12 cellular contexts compared by ENCODE assay signal in the genomic region with DNA sequence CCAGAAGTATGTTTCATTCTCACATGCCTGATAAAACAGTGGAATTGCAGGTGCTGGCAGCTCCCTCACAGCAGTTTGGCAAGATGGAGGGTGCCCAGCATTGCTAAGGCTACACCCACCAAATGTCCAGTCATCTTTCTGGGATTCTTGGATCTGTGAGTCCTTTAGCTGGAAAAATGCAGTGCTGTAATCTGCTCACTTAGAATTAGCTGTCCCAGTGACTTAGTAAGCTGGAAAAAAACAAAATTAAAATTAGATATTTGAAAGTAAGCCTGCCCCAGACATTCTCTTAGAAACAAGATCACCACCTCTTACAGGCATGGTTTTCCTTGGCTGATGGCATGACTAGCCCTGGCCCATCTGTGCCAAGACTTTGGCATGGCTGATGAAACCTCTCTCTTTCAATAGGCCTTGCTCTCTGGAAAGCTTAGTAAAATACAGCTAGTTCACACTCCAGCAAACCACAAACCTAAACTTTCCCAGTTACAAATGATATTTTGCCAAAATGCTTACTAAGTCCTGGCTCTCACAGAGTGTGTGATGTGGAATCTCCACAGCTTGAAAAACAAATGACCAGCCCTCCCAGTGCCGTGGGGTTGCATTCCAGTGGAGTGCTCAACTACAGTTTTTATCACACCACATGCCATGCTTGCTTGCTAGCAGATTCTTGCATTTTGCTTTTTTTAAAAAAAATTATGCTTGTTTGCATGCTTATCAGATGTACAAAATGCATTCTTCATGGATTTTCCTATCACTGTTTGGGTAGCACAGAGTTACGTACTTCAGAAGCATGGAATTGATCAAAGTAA.
DNase-seq lines count a peak whose midpoint lies in the region; ATAC-seq, FAIRE-seq and TF ChIP-seq lines count a peak whose summit lies in the region.
"Had no signal": no experiment of that assay in that cellular context is flagged by ENCODE, and none has a peak within 500 bp of the region (broad histone marks: within the 10 kb centered on the region; RNA-seq: fewer than 3 reads in every experiment).

No MANE protein-coding gene starts in this region.

- H3K36me3 ChIP-seq in H1 (ENCODE audit: control insufficient read depth in 2 of 4, insufficient read depth in 4 of 4, low read length in 3 of 4) (no peaks in the 10 kb centered on the region), lung (ENCODE audit: control insufficient read depth in 2 of 2, insufficient read depth in 2 of 2, low read length in 2 of 2) (no peaks in the 10 kb centered on the region), vagina (no peaks in the 10 kb centered on the region)

- no peaks in the 10 kb centered on the region for H3K79me2 ChIP-seq in H1 (ENCODE audit: control insufficient read depth in 1 of 2, insufficient read depth in 2 of 2, low read length in 2 of 2)

- no peak overlapping the region for H3K4ac ChIP-seq in H1 (replicated peaks; ENCODE audit: insufficient read length, low read depth, low read length)

- no peak overlapping the region for H2BK12ac ChIP-seq in H1 (ENCODE audit: low read depth, low read length)

- no peaks in the 10 kb centered on the region for H3K23me2 ChIP-seq in H1 (ENCODE audit: low read depth, low read length)

- TF ChIP-seq POLR2A in H1 (IDR thresholded peaks at IDR 0.05; ENCODE audit: control extremely low read depth in 1 of 2, low read depth in 2 of 2, low read length in 2 of 2) (no peak), vagina (IDR thresholded peaks at IDR 0.05) (no peak)

- no peak overlapping the region for H3K23ac ChIP-seq in H1 (ENCODE audit: insufficient read length)

- WGBS in H1 (ENCODE audit: extremely low coverage in 1 of 2, insufficient coverage in 1 of 2, insufficient read length in 1 of 2, insufficient replicate concordance in 2 of 2, low coverage in 1 of 2, low lambda C conversion rate in 2 of 2, missing lambda C conversion rate in 1 of 2), 2 experiments, result 89% methylated on average over 2 of the region's 2 CpGs; no CpG with 5 or more reads in 1 of the 2 experiments
- 64 to 81% methylated on average over 2 of the region's 2 CpGs for WGBS in lung, 2 donors

- H3K79me1 ChIP-seq in H1 (ENCODE audit: low read depth, low read length), result no peaks in the 10 kb centered on the region

- no peaks in the 10 kb centered on the region for H4K20me1 ChIP-seq in H1 (replicated peaks in 1 of 2; ENCODE audit: control insufficient read depth in 1 of 2, insufficient read depth in 2 of 2, low read length in 2 of 2)

- intact Hi-C loops in vagina (cut with DNase I), result loop anchor here (5.0 kb wide), 1 partner anchor 40 kb away; no protein-coding TSS in a partner anchor

- FAIRE-seq in H1 (lab: Jason Lieb, UNC), result no peak

- H2BK20ac ChIP-seq in H1 (ENCODE audit: low read length), result no peak overlapping the region

- TF ChIP-seq EP300 in H1 (IDR thresholded peaks at IDR 0.05; ENCODE audit: borderline replicate concordance in 1 of 2, low read depth in 2 of 2, low read length in 2 of 2), result no peak

- H3K4me3 ChIP-seq in H1 (ENCODE audit: extremely low read depth in 1 of 4, insufficient read depth in 2 of 4, low read depth in 3 of 4, low read length in 4 of 4), result no peak overlapping the region
- H3K4me3 ChIP-seq in lung, result no peak overlapping the region
- H3K4me3 ChIP-seq in vagina, result no peak overlapping the region

- H3K4me1 ChIP-seq in H1 (replicated peaks in 1 of 4; ENCODE audit: control insufficient read depth in 3 of 4, insufficient read depth in 4 of 4, low read length in 3 of 4) (no peaks in the 10 kb centered on the region), lung (ENCODE audit: control insufficient read depth in 2 of 2, insufficient read depth in 2 of 2, low read length in 2 of 2) (peaks cover 0 to 12% of the 10 kb centered on the region in 2 donors), vagina (peaks cover 12% of the 10 kb centered on the region)

- H3K18ac ChIP-seq in H1 (ENCODE audit: extremely low read depth, low read length), result no peak overlapping the region

- no peak overlapping the region for H2BK120ac ChIP-seq in H1 (replicated peaks; ENCODE audit: low read depth, low read length)

- H3K27ac ChIP-seq in H1 (ENCODE audit: low read depth, low read length), result no peak overlapping the region
- H3K27ac ChIP-seq in lung (ENCODE audit: low read depth in 1 of 2, low read length in 1 of 2), result peak overlapping the region in 1 of 2 donors; percentile 10
- peak overlapping the region; percentile 43 for H3K27ac ChIP-seq in vagina

- H3K4me2 ChIP-seq in H1 (ENCODE audit: insufficient read depth in 1 of 2, low read depth in 2 of 2, low read length in 2 of 2), result no peak overlapping the region

- no peak for TF ChIP-seq RAD21 in H1 (IDR thresholded peaks at IDR 0.05 in 1 of 2, conservative IDR thresholded peaks at IDR 0.05 in 1 of 2; ENCODE audit: low read depth in 2 of 2, low read length in 2 of 2)

- H3K56ac ChIP-seq in H1 (replicated peaks; ENCODE audit: insufficient read length, low read depth, low read length), result no peak overlapping the region

- no peak overlapping the region for H3K14ac ChIP-seq in H1 (ENCODE audit: insufficient read length)

- H3K9me3 ChIP-seq in H1 (ENCODE audit: insufficient read depth in 2 of 2, low read depth in 1 of 2, low read length in 1 of 2), result no peaks in the 10 kb centered on the region
- no peaks in the 10 kb centered on the region for H3K9me3 ChIP-seq in lung (ENCODE audit: control insufficient read depth in 2 of 2, insufficient read depth in 1 of 2, low read length in 1 of 2)
- no peaks in the 10 kb centered on the region for H3K9me3 ChIP-seq in vagina

- no peak overlapping the region for H4K5ac ChIP-seq in H1 (ENCODE audit: insufficient read length, low read depth, low read length)

- TF ChIP-seq CTCF in H1 (IDR thresholded peaks at IDR 0.05; ENCODE audit: control extremely low read depth in 1 of 3, insufficient read depth in 1 of 3, low read depth in 1 of 3, low read length in 3 of 3) (no peak), lung (IDR thresholded peaks at IDR 0.05; ENCODE audit: control extremely low read depth, extremely low read depth) (no peak), vagina (IDR thresholded peaks at IDR 0.05) (no peak)

- peaks cover 0 to 1% (median 0%) of the 10 kb centered on the region in 4 experiments; a peak in 1 of 7 replicates for H3K27me3 ChIP-seq in H1 (replicated peaks in 1 of 4; ENCODE audit: control insufficient read depth in 3 of 4, extremely low read depth in 1 of 4, insufficient read depth in 3 of 4, low read length in 3 of 4)
- H3K27me3 ChIP-seq in lung (ENCODE audit: control insufficient read depth, insufficient read depth), result no peaks in the 10 kb centered on the region
- no peaks in the 10 kb centered on the region for H3K27me3 ChIP-seq in vagina

- H4K8ac ChIP-seq in H1 (ENCODE audit: extremely low read depth, insufficient read depth, low read length), result no peak overlapping the region; the same call in 1 of the 2 replicates

- H2AFZ ChIP-seq in H1 (ENCODE audit: low read length), result peak overlapping the region; percentile 35; the same call in 1 of the 2 replicates

- POLR2A ChIA-PET in H1 (lab: Charles Lee; ENCODE audit: partially characterized antibody), result no interaction called here

- no peak overlapping the region for H2BK5ac ChIP-seq in H1 (ENCODE audit: low read depth, low read length)

- ATAC-seq in lung (ENCODE audit: insufficient read depth, low FRiP score), result peak; percentile 66

- H2AK5ac ChIP-seq in H1 (ENCODE audit: low read depth, low read length), result no peak overlapping the region

- no peak overlapping the region; a peak in 2 of 7 replicates for H3K9ac ChIP-seq in H1 (replicated peaks in 1 of 4; ENCODE audit: extremely low read depth in 1 of 4, low read depth in 3 of 4, low read length in 3 of 4)

- H2BK15ac ChIP-seq in H1 (ENCODE audit: low read length), result no peak overlapping the region

- no peak overlapping the region for H4K91ac ChIP-seq in H1 (replicated peaks; ENCODE audit: insufficient read length, low read length)

- CTCF ChIA-PET in H1 (lab: Charles Lee; ENCODE audit: partially characterized antibody), result interaction anchor here (0.6 to 1.5 kb wide), 4 partner anchors 59 to 540 kb away, joined by 3 to 4 read pairs (median 4); no protein-coding TSS in a partner anchor

- DNase-seq in NCI-H1092 (lab: John Stamatoyannopoulos, UW) (peak; percentile 3), NCI-H1092 treated with DMSO at 0.1 percent for 48 hours (lab: John Stamatoyannopoulos, UW) (no peak), H1 (ENCODE audit: low read depth in 1 of 2, low spot score in 2 of 2) (no peak), lung (ENCODE audit: low spot score) (no peak), vagina (ENCODE audit: extremely low spot score in 2 of 2) (no peak), NCI-H526 (lab: John Stamatoyannopoulos, UW) (no peak), SHP77 (lab: John Stamatoyannopoulos, UW) (no peak)
- no peak for DNase-seq in activated T-cell treated with anti-CD3 and anti-CD28 coated beads, Interleukin-2, amount 50 U/mL, for 48 hours
- DNase-seq: 8988T; activated effector memory CD4-positive, alpha-beta T cell treated with Interleukin-2 at 50 U/mL for 16 hours; naive B cell; NCI-H345 had no signal

TF ChIP-seq in H1, 55 proteins besides CTCF, POLR2A, EP300 and RAD21 (continues in another document):
- TF ChIP-seq RNF2 (IDR thresholded peaks at IDR 0.05; ENCODE audit: borderline replicate concordance, low read depth, low read length, missing control alignments, poor library complexity, severe bottlenecking) (no peak), CBX8 (IDR thresholded peaks at IDR 0.05; ENCODE audit: borderline replicate concordance, low read depth, low read length) (no peak), NRF1 (IDR thresholded peaks at IDR 0.05; ENCODE audit: low read depth, low read length) (no peak), CREB1 (IDR thresholded peaks at IDR 0.05) (no peak), KDM4A (IDR thresholded peaks at IDR 0.05; ENCODE audit: low read depth, low read length, severe bottlenecking) (no peak), KDM1A (IDR thresholded peaks at IDR 0.05; ENCODE audit: borderline replicate concordance, low read length) (no peak), EGR1 (IDR thresholded peaks at IDR 0.05; ENCODE audit: borderline replicate concordance, low read depth, low read length) (no peak), TAF1 (IDR thresholded peaks at IDR 0.05; ENCODE audit: low read depth, low read length) (no peak), CTBP2 (IDR thresholded peaks at IDR 0.05; ENCODE audit: borderline replicate concordance, insufficient read depth, insufficient read length, low read length) (no peak)
- TF ChIP-seq, protein P1, sequence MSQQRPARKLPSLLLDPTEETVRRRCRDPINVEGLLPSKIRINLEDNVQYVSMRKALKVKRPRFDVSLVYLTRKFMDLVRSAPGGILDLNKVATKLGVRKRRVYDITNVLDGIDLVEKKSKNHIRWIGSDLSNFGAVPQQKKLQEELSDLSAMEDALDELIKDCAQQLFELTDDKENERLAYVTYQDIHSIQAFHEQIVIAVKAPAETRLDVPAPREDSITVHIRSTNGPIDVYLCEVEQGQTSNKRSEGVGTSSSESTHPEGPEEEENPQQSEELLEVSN (IDR thresholded peaks at IDR 0.05), result no peak
